6 cellular contexts compared by ENCODE assay signal in the genomic region with DNA sequence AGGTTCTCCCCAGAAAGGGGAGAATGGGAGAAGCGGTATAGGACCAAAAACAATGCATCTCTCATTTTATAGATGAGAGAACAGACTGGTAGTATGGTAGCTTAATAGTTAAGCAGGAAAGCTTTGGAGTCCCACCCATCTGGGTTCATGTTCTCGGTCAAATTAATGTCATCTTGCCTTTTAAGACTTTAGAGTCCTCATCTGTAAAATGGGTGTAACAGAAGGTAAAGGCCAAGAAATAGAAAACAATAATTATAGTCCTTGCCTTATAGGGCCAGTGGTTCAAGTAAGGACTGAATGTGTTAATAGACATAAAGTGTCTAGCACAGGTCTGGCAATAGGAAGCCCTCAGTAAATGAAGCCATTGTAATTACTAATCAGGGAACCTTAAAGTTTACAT. TPM values are rescaled to one million over a fixed set of nuclear protein-coding genes. Genes with fewer than 3 reads are reported as not detected.
"Had no signal": no experiment of that assay in that cellular context is flagged by ENCODE, and none has a peak within 500 bp of the region (broad histone marks: within the 10 kb centered on the region; RNA-seq: fewer than 3 reads in every experiment).

No MANE protein-coding gene starts in this region.

- DNase-seq: IMR-90, KBM-7, KG1 had no signal

- H3K27ac ChIP-seq: HL-60 had no signal

RNA-seq across cellular contexts. Expression of a gene that starts 51.4 kb away (rescaled TPM):
- total RNA-seq: HT-29, IMR-90 had no signal
- polyA plus RNA-seq: IgD-negative memory B cell, IMR-90 had no signal
